ENCODE assay signal across 8 cellular contexts in genomic region chr12:108950991-108951739, GRCh38.
DNase-seq lines count a peak whose midpoint lies in the region; ATAC-seq, FAIRE-seq and TF ChIP-seq lines count a peak whose summit lies in the region.

No MANE protein-coding gene starts in this region.

- H3K4me1 Mint-ChIP-seq in WTC11: 0 out of 2 replicates have a peak, but pooled peaks cover 2% of the 10 kb centered on the region

- H3K27ac Mint-ChIP-seq in WTC11: no peak overlapping the region

- CTCF ChIA-PET in AG04449 (lab: Yijun Ruan, JAX): interaction anchor here (0.7 to 2.9 kb wide), 57 partner anchors 9 to 434 kb away, joined by 3 to 38 read pairs (median 4); partner anchors contain the start of gene ISCU
- CTCF ChIA-PET in WTC11 (lab: Charles Lee): interaction anchor here (0.5 to 2.4 kb wide), 45 partner anchors 8 to 389 kb away, joined by 3 to 27 read pairs (median 3); partner anchors contain the start of genes ISCU, SSH1 and SVOP

- H3K9ac ChIP-seq in kidney (ENCODE audit: low read length in 2 of 2): peak overlapping the region in 1 of 2 donors; percentile 48

- POLR2A ChIA-PET in AG04449 (lab: Yijun Ruan, JAX): interaction anchor here (0.6 to 1.2 kb wide), 2 partner anchors 147 to 287 kb away, joined by 3 read pairs; no protein-coding TSS in a partner anchor
- POLR2A ChIA-PET in WTC11 (lab: Charles Lee): no interaction called here

- peaks cover 2% of the 10 kb centered on the region; the same call in 1 of the 2 replicates for H3K27me3 Mint-ChIP-seq in WTC11 (ENCODE audit: low read depth)

- no peak overlapping the region for H3K4me3 Mint-ChIP-seq in WTC11

- peaks cover 6 to 12% of the 10 kb centered on the region in 2 donors for H3K4me1 ChIP-seq in kidney (ENCODE audit: control insufficient read depth in 1 of 2, insufficient read depth in 1 of 2, low read depth in 1 of 2, low read length in 2 of 2)

- H3K36me3 ChIP-seq in kidney (ENCODE audit: control insufficient read depth in 1 of 2, insufficient read depth in 2 of 2, low read length in 2 of 2): no peaks in the 10 kb centered on the region

- DNase-seq in AG04449 (ENCODE audit: low read depth, low spot score) (no peak), NCI-H2171 (lab: John Stamatoyannopoulos, UW) (peak; percentile 78), WTC11 (ENCODE audit: low spot score) (peak; percentile 74), cardiac fibroblast (ENCODE audit: low read depth in 2 of 2) (peak; percentile 70 to 78), kidney (no peak)
- peak; percentile 30 to 48 (median 40) for DNase-seq in stimulated activated CD4-positive, alpha-beta T cell treated with anti-CD3 and anti-CD28 coated beads, Interleukin-1b, Interleukin-23, amount 100 ng/mL, for 24 hours (ENCODE audit: low read depth in 4 of 4, low spot score in 1 of 4)

- TF ChIP-seq CTCF in AG04449 (IDR thresholded peaks at IDR 0.05; ENCODE audit: insufficient read depth, low read length, missing control alignments): peak; percentile 72
- TF ChIP-seq CTCF in WTC11 (IDR thresholded peaks at IDR 0.05): peak; percentile 90
- TF ChIP-seq CTCF in cardiac fibroblast (IDR thresholded peaks at IDR 0.05; ENCODE audit: low read depth, low read length): peak; percentile 77
- TF ChIP-seq CTCF in kidney (IDR thresholded peaks at IDR 0.05; ENCODE audit: borderline replicate concordance, extremely low read depth, insufficient read depth): peak; percentile 85

- ATAC-seq in GM19438 (IDR thresholded peaks at IDR 0.05; ENCODE audit: low read depth, unreplicated experiment) (peak; percentile 64), WTC11 (peak; percentile 92), GM18519 (IDR thresholded peaks at IDR 0.05; ENCODE audit: low FRiP score, unreplicated experiment) (no peak)

- H3K9me3 Mint-ChIP-seq in WTC11: peaks cover 16% of the 10 kb centered on the region

- peak overlapping the region; percentile 57 to 64 for H3K27ac ChIP-seq in kidney (ENCODE audit: low read depth in 2 of 2, low read length in 2 of 2)

- peaks cover 2 to 4% of the 10 kb centered on the region in 2 donors for H3K9me3 ChIP-seq in kidney (ENCODE audit: control insufficient read depth in 1 of 2, low read length in 2 of 2)

- FAIRE-seq in kidney (lab: Jason Lieb, UNC): peak; percentile 25

- intact Hi-C loops in kidney (cut with DNase I): no loop called here

- H3K4me3 ChIP-seq in AG04449 (ENCODE audit: low read depth, low read length): no peak overlapping the region
- H3K4me3 ChIP-seq in cardiac fibroblast (replicated peaks in 1 of 2; ENCODE audit: low read depth in 2 of 2, low read length in 2 of 2): no peak overlapping the region
- H3K4me3 ChIP-seq in kidney (ENCODE audit: low read length in 2 of 2): peak overlapping the region; percentile 18 to 42

- H3K36me3 Mint-ChIP-seq in WTC11: peaks cover 8% of the 10 kb centered on the region; the same call in 1 of the 2 replicates

TF ChIP-seq in WTC11, 78 proteins besides CTCF, POLR2A, EP300 and RAD21:
- TF ChIP-seq, protein P1, sequence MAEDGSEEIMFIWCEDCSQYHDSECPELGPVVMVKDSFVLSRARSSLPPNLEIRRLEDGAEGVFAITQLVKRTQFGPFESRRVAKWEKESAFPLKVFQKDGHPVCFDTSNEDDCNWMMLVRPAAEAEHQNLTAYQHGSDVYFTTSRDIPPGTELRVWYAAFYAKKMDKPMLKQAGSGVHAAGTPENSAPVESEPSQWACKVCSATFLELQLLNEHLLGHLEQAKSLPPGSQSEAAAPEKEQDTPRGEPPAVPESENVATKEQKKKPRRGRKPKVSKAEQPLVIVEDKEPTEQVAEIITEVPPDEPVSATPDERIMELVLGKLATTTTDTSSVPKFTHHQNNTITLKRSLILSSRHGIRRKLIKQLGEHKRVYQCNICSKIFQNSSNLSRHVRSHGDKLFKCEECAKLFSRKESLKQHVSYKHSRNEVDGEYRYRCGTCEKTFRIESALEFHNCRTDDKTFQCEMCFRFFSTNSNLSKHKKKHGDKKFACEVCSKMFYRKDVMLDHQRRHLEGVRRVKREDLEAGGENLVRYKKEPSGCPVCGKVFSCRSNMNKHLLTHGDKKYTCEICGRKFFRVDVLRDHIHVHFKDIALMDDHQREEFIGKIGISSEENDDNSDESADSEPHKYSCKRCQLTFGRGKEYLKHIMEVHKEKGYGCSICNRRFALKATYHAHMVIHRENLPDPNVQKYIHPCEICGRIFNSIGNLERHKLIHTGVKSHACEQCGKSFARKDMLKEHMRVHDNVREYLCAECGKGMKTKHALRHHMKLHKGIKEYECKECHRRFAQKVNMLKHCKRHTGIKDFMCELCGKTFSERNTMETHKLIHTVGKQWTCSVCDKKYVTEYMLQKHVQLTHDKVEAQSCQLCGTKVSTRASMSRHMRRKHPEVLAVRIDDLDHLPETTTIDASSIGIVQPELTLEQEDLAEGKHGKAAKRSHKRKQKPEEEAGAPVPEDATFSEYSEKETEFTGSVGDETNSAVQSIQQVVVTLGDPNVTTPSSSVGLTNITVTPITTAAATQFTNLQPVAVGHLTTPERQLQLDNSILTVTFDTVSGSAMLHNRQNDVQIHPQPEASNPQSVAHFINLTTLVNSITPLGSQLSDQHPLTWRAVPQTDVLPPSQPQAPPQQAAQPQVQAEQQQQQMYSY (CRISPR knock-in tag; IDR thresholded peaks at IDR 0.05): no peak
- TF ChIP-seq KAT7 (CRISPR knock-in tag; IDR thresholded peaks at IDR 0.05; ENCODE audit: borderline replicate concordance) (no peak), TEAD4 (CRISPR knock-in tag; IDR thresholded peaks at IDR 0.05) (no peak), MLX (CRISPR knock-in tag; IDR thresholded peaks at IDR 0.05) (no peak), ZBTB43 (CRISPR knock-in tag; IDR thresholded peaks at IDR 0.05) (no peak), MYBL2 (CRISPR knock-in tag; IDR thresholded peaks at IDR 0.05) (no peak), CBFB (CRISPR knock-in tag; IDR thresholded peaks at IDR 0.05; ENCODE audit: low read depth) (no peak), ZSCAN18 (CRISPR knock-in tag; IDR thresholded peaks at IDR 0.05) (no peak), ESRRA (CRISPR knock-in tag; IDR thresholded peaks at IDR 0.05; ENCODE audit: borderline replicate concordance) (no peak), E2F1 (CRISPR knock-in tag; IDR thresholded peaks at IDR 0.05) (no peak), NFATC4 (CRISPR knock-in tag; IDR thresholded peaks at IDR 0.05) (no peak), FOXJ3 (CRISPR knock-in tag; IDR thresholded peaks at IDR 0.05; ENCODE audit: borderline replicate concordance) (no peak), NFYB (CRISPR knock-in tag; conservative IDR thresholded peaks at IDR 0.05; ENCODE audit: low read depth) (no peak)
- TF ChIP-seq, protein P2, sequence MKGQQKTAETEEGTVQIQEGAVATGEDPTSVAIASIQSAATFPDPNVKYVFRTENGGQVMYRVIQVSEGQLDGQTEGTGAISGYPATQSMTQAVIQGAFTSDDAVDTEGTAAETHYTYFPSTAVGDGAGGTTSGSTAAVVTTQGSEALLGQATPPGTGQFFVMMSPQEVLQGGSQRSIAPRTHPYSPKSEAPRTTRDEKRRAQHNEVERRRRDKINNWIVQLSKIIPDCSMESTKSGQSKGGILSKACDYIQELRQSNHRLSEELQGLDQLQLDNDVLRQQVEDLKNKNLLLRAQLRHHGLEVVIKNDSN (CRISPR knock-in tag; IDR thresholded peaks at IDR 0.05): no peak

Comparison
In these comparisons a context has a peak if more than half of its experiments do, and no peak if none do; other contexts are left out.
1. DNase-seq: peak in NCI-H2171 (single experiment), WTC11 (single experiment), cardiac fibroblast (2 of 2) and stimulated activated CD4-positive, alpha-beta T cell treated with anti-CD3 and anti-CD28 coated beads, Interleukin-1b, Interleukin-23, amount 100 ng/mL, for 24 hours (4 of 4); none in AG04449 (single experiment) and kidney (single experiment).
2. H3K4me3 ChIP-seq: peak in kidney (2 of 2); none in AG04449 (single experiment) and cardiac fibroblast (0 of 2).
3. Peak in every context shown above with its lines, with median percentiles within 50 percentile points of each other: CTCF ChIP-seq.